27 cellular contexts compared by ENCODE assay signal in genomic region chr3:193984378-193984777, GRCh38.
DNase-seq lines count a peak whose midpoint lies in the region; ATAC-seq, FAIRE-seq and TF ChIP-seq lines count a peak whose summit lies in the region.
"Had no signal": no experiment of that assay in that cellular context is flagged by ENCODE, and none has a peak within 500 bp of the region (broad histone marks: within the 10 kb centered on the region; RNA-seq: fewer than 3 reads in every experiment).

No MANE protein-coding gene starts in this region.

- no peaks in the 10 kb centered on the region for H4K20me1 ChIP-seq in BLaER1

- H3K27ac ChIP-seq in BLaER1: no peak overlapping the region
- H3K27ac ChIP-seq in colonic mucosa: no peak overlapping the region
- peak overlapping the region; percentile 38 for H3K27ac ChIP-seq in lower lobe of right lung
- H3K27ac ChIP-seq: neural progenitor cell, right lobe of liver, SJSA1, thoracic aorta, vagina had no signal

- no peaks in the 10 kb centered on the region for H3K9me3 ChIP-seq in BLaER1
- no peaks in the 10 kb centered on the region for H3K9me3 ChIP-seq in colonic mucosa
- no peaks in the 10 kb centered on the region for H3K9me3 ChIP-seq in lower lobe of right lung
- H3K9me3 ChIP-seq: gastrocnemius medialis, right lobe of liver, SJSA1, thoracic aorta, vagina had no signal

- intact Hi-C loops in colonic mucosa (cut with DNase I): no loop called here
- intact Hi-C loops in lower lobe of right lung (cut with DNase I): no loop called here

- peaks cover 60% of the 10 kb centered on the region for H3K4me1 ChIP-seq in BLaER1
- no peaks in the 10 kb centered on the region for H3K4me1 ChIP-seq in colonic mucosa
- H3K4me1 ChIP-seq in lower lobe of right lung: peaks cover 38% of the 10 kb centered on the region
- H3K4me1 ChIP-seq: right lobe of liver, SJSA1 had no signal

- no peak for ATAC-seq in lower lobe of right lung
- no peak for ATAC-seq in HG03175 (IDR thresholded peaks at IDR 0.05; ENCODE audit: unreplicated experiment)
- ATAC-seq in GM19395 (IDR thresholded peaks at IDR 0.05; ENCODE audit: unreplicated experiment): no peak
- ATAC-seq: activated T-cell treated with anti-CD3 and anti-CD28 coated beads, Interleukin-2, amount 50 U/mL, for 72 hours had no signal

- in situ Hi-C loops in KBM-7 (cut with MboI; ENCODE audit: low pct_unique_long_range_greater_than_20kb, low sequenced_read_pairs): no loop called here

- H3K4me2 ChIP-seq in BLaER1: peak overlapping the region; percentile 3; the same call in 1 of the 2 replicates
- H3K4me2 ChIP-seq: neural progenitor cell had no signal

- H3K27me3 ChIP-seq in BLaER1 (no peaks in the 10 kb centered on the region), colonic mucosa (no peaks in the 10 kb centered on the region), lower lobe of right lung (ENCODE audit: low read depth) (no peaks in the 10 kb centered on the region)
- H3K27me3 ChIP-seq: gastrocnemius medialis, neural progenitor cell, right lobe of liver, SJSA1, vagina had no signal

- DNase-seq in KBM-7 (peak; percentile 26), colonic mucosa (peak; percentile 34), lower lobe of right lung (no peak), OCI-M2 (lab: John Stamatoyannopoulos, UW; ENCODE audit: unreplicated experiment) (no peak), urothelium cell line (ENCODE audit: low spot score) (no peak)
- DNase-seq: activated T-cell treated with anti-CD3 and anti-CD28 coated beads, Interleukin-2, amount 50 U/mL, for 72 hours; COR-L47; DMS53; endodermal cell; gastrocnemius medialis; kidney; NCI-H1092 treated with DMSO at 0.1 percent for 48 hours; NCI-H187; NCI-H2171 treated with DMSO at 0.1 percent for 48 hours; NCI-H510A; posterior cingulate gyrus; right lobe of liver; RPMI8226; stimulated activated CD8-positive, alpha-beta memory T cell treated with anti-CD3 and anti-CD28 coated beads, Interleukin-4, amount 100 ng/mL, for 48 hours had no signal

- FAIRE-seq in urothelium cell line (lab: Jason Lieb, UNC): no peak
- FAIRE-seq: astrocyte, kidney had no signal

- H3K9ac ChIP-seq in BLaER1 (no peak overlapping the region), colonic mucosa (ENCODE audit: low read depth in 2 of 2, low read length in 2 of 2) (no peak overlapping the region)
- H3K9ac ChIP-seq: neural progenitor cell had no signal

- no peak overlapping the region for H3K4me3 ChIP-seq in BLaER1
- no peak overlapping the region for H3K4me3 ChIP-seq in colonic mucosa
- H3K4me3 ChIP-seq in lower lobe of right lung: no peak overlapping the region
- H3K4me3 ChIP-seq: gastrocnemius medialis, neural progenitor cell, right lobe of liver, SJSA1, thoracic aorta, vagina had no signal

- H3K36me3 ChIP-seq in BLaER1 (no peaks in the 10 kb centered on the region), colonic mucosa (no peaks in the 10 kb centered on the region), lower lobe of right lung (no peaks in the 10 kb centered on the region)
- H3K36me3 ChIP-seq: gastrocnemius medialis, neural progenitor cell, right lobe of liver, SJSA1, thoracic aorta, vagina had no signal

- TF ChIP-seq CTCF in colonic mucosa (IDR thresholded peaks at IDR 0.05): no peak
- no peak for TF ChIP-seq CTCF in lower lobe of right lung (IDR thresholded peaks at IDR 0.05)

Comparison
In these comparisons a context has a peak if more than half of its experiments do, and no peak if none do; other contexts are left out.
1. DNase-seq: peak in KBM-7 (single experiment) and colonic mucosa (single experiment); none in lower lobe of right lung (single experiment), OCI-M2 (single experiment) and urothelium cell line (single experiment).